ENCODE assay signal across 8 cellular contexts in the genomic region with DNA sequence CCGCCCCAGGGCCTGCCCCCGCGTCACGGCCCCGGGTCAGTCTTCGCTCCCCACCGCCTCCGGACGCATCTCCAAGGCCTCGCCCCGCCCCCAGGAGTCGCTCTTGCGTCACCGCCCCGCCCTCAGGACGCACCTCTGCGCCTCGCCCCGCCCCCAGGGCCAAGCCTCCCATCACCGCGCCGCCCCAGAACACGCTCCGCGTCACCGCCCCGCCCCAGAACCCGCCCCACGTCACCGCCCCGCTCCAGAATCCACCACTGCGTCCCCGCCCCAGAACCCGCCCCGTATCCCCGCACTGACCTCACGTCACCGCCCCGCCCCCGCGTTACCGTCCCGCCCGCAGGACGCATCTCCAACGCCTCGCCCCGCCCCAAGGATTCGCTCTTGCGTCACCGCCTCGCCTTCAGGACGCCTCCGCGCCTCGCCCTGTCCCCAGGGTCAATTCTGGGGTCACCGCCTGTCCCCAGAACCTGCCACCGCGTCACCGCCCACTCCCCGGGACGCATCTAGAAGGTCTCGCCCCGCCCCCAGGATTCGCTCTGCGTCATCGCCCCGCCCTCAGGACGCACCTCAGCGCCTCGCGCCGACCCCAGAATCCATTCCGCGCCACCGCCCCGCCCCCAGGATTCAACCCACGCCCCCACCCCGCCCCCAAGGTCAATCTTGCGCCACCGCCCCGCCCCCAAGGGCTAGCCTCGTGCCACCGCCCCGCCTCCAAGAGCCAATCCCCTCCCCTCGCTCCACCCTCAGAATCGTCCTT. TPM values are rescaled to one million over a fixed set of nuclear protein-coding genes. Genes with fewer than 3 reads are reported as not detected.
DNase-seq lines count a peak whose midpoint lies in the region; TF ChIP-seq lines count a peak whose summit lies in the region.

No MANE protein-coding gene starts in this region.

- peaks cover 38% of the 10 kb centered on the region for H3K4me1 Mint-ChIP-seq in HFFc6 (ENCODE audit: low read depth)

- TF ChIP-seq CTCF in HFFc6 (IDR thresholded peaks at IDR 0.05), result no peak
- TF ChIP-seq CTCF in NB4 (IDR thresholded peaks at IDR 0.05; ENCODE audit: low read depth, low read length), result no peak

- H3K27ac Mint-ChIP-seq in HFFc6, result peak overlapping the region; percentile 100

- H3K36me3 Mint-ChIP-seq in HFFc6 (ENCODE audit: low read depth), result no peaks in the 10 kb centered on the region

- TF ChIP-seq POLR2A in NB4 (IDR thresholded peaks at IDR 0.05; ENCODE audit: extremely low read depth, insufficient read length), result no peak

- peak overlapping the region; percentile 55 for H3K4me3 ChIP-seq in NB4 (ENCODE audit: low read depth, low read length)

- H3K4me3 Mint-ChIP-seq in HFFc6, result peak overlapping the region; percentile 94

- DNase-seq in GF-D8 (lab: John Stamatoyannopoulos, UW) (peak; percentile 90), HFFc6 (peak; percentile 98), NB4 (ENCODE audit: low read depth) (peak; percentile 95), SK-N-DZ (ENCODE audit: low spot score) (peak; percentile 91), germinal center (ENCODE audit: low spot score) (peak; percentile 98), nucleus accumbens (lab: John Stamatoyannopoulos, UW) (peak; percentile 96 to 100 (median 100)), superior temporal gyrus (ENCODE audit: extremely low spot score) (peak; percentile 97)
- DNase-seq in activated naive CD4-positive, alpha-beta T cell treated with anti-CD3 and anti-CD28 coated beads, Interleukin-2, amount 50 U/mL, for 16 hours, result peak; percentile 99

- no peaks in the 10 kb centered on the region for H3K9me3 Mint-ChIP-seq in HFFc6

- no peaks in the 10 kb centered on the region; the same call in 1 of the 2 replicates for H3K27me3 Mint-ChIP-seq in HFFc6 (ENCODE audit: insufficient read depth)

RNA-seq across cellular contexts. Expression of a gene that starts 0.4 kb away (rescaled TPM):
- total RNA-seq in HFFc6 (2021; fragmentation: NEBNext Ultra II Directional; extraction: Animal tissue kit (Norgen Biotek cat#: 25700)), result 1 to 10 TPM; 7.2 to 8.9 (median 7.8) TPM
- 11.0 and 11.9 TPM in 2 replicates for polyA plus RNA-seq in SK-N-DZ (2014; cell fraction: cytosol; rRNA removed)
- 11.2 and 11.5 TPM in 2 replicates for polyA plus RNA-seq in SK-N-DZ (2014; cell fraction: nucleus; rRNA removed)

RNA-seq across cellular contexts. Expression of a gene that starts 2.2 kb away (rescaled TPM):
- 10 to 100 TPM; 21.5 to 26.5 (median 22.8) TPM for total RNA-seq in HFFc6 (2021; fragmentation: NEBNext Ultra II Directional; extraction: Animal tissue kit (Norgen Biotek cat#: 25700))
- 5.7 and 6.3 TPM in 2 replicates for polyA plus RNA-seq in SK-N-DZ (2014; cell fraction: cytosol; rRNA removed)
- 3.5 and 8.4 TPM in 2 replicates for polyA plus RNA-seq in SK-N-DZ (2014; cell fraction: nucleus; rRNA removed)

RNA-seq across cellular contexts. Expression of a gene that starts 48.6 kb away (rescaled TPM):
- not detected for total RNA-seq in HFFc6 (2021; fragmentation: NEBNext Ultra II Directional; extraction: Animal tissue kit (Norgen Biotek cat#: 25700))
- polyA plus RNA-seq in SK-N-DZ (2014; cell fraction: cytosol; rRNA removed), result not detected in 2 replicates
- not detected in 2 replicates for polyA plus RNA-seq in SK-N-DZ (2014; cell fraction: nucleus; rRNA removed)

Comparison
In these comparisons a context has a peak if more than half of its experiments do, and no peak if none do; other contexts are left out.
1. Peak in every context shown above with its lines: DNase-seq and H3K4me3 ChIP-seq.